1 cellular context compared by ENCODE assay signal in the genomic region with DNA sequence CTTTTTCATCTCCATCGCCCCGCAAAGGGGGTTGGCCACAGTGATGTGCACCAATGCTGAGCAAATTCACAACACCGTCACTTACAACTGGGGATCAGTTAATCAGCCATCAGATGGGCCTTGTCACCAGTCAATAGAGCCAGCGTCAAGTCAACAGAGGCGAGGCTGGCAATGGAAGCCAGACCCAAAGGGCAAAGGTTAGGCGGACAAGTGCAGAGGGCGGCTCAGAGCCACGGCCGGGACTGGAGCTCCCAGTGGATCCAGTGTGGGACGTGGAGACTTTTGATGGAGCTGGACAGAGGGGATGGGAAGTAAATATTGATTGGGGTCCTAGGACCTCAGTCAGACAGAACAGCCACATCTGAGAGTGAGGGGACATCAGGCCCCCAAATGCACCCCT.
TF ChIP-seq lines count a peak whose summit lies in the region.

No MANE protein-coding gene starts in this region.

TF ChIP-seq in liver, 16 proteins besides CTCF, POLR2A, EP300 and RAD21 (continued from another document):
- TF ChIP-seq ZBTB33 (IDR thresholded peaks at IDR 0.05) (no peak), FOXA2 (IDR thresholded peaks at IDR 0.05) (peak; percentile 91), YY1 (IDR thresholded peaks at IDR 0.05) (peak; percentile 91), REST (IDR thresholded peaks at IDR 0.05) (no peak), TAF1 (conservative IDR thresholded peaks at IDR 0.05) (no peak), SP1 (IDR thresholded peaks at IDR 0.05) (peak; percentile 64), RXRA (IDR thresholded peaks at IDR 0.05) (peak; percentile 87 to 88), GABPA (IDR thresholded peaks at IDR 0.05 in 1 of 2, conservative IDR thresholded peaks at IDR 0.05 in 1 of 2) (no peak), HNF4A (conservative IDR thresholded peaks at IDR 0.05) (peak; percentile 95 to 96)
